1 cellular context compared by ENCODE assay signal in the genomic region with DNA sequence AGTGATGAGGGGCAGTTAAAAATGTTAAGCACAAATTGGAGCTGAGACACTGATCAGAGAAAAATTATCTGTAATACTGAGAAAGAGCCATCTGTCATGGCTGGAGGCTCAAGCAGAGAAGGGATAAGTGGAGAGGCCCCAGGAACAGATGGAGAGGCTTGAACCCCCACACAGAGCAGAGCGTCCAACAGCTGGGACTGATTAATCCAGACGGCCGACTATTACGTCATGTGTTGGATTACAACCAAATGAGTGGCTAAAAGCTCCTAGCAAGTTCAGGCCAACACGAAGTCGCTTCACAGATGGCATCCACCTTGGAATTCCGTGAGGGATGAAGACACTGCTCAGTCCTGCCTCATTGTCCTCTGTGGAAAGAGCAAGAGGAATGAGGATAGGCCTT.
TF ChIP-seq lines count a peak whose summit lies in the region.

No MANE protein-coding gene starts in this region.

TF ChIP-seq in IMR-90, 13 proteins besides CTCF, POLR2A, EP300 and RAD21:
- TF ChIP-seq RFX5 (IDR thresholded peaks at IDR 0.05; ENCODE audit: low read depth, low read length) (no peak), MXI1 (IDR thresholded peaks at IDR 0.05; ENCODE audit: borderline replicate concordance, low read depth, low read length) (no peak), CEBPB (IDR thresholded peaks at IDR 0.05; ENCODE audit: low read depth, low read length) (peak; percentile 69), CHD1 (IDR thresholded peaks at IDR 0.05; ENCODE audit: low read depth, low read length) (no peak), MAZ (IDR thresholded peaks at IDR 0.05; ENCODE audit: borderline replicate concordance, low read depth, low read length) (no peak), RCOR1 (IDR thresholded peaks at IDR 0.05; ENCODE audit: insufficient replicate concordance, low read length) (no peak)
- TF ChIP-seq, protein P1, sequence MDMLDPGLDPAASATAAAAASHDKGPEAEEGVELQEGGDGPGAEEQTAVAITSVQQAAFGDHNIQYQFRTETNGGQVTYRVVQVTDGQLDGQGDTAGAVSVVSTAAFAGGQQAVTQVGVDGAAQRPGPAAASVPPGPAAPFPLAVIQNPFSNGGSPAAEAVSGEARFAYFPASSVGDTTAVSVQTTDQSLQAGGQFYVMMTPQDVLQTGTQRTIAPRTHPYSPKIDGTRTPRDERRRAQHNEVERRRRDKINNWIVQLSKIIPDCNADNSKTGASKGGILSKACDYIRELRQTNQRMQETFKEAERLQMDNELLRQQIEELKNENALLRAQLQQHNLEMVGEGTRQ (IDR thresholded peaks at IDR 0.05; ENCODE audit: low read depth, low read length), result no peak
- TF ChIP-seq, protein P2, sequence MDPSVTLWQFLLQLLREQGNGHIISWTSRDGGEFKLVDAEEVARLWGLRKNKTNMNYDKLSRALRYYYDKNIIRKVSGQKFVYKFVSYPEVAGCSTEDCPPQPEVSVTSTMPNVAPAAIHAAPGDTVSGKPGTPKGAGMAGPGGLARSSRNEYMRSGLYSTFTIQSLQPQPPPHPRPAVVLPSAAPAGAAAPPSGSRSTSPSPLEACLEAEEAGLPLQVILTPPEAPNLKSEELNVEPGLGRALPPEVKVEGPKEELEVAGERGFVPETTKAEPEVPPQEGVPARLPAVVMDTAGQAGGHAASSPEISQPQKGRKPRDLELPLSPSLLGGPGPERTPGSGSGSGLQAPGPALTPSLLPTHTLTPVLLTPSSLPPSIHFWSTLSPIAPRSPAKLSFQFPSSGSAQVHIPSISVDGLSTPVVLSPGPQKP (IDR thresholded peaks at IDR 0.05; ENCODE audit: borderline replicate concordance, low read depth, low read length), result no peak
